Comparison of ENCODE assay signal across 32 cellular contexts in genomic region chr1:74609810-74610371, GRCh38.
"Had no signal": no experiment of that assay in that cellular context is flagged by ENCODE, and none has a peak within 500 bp of the region (broad histone marks: within the 10 kb centered on the region; RNA-seq: fewer than 3 reads in every experiment).

No MANE protein-coding gene starts in this region.

- H3K4me3 ChIP-seq: adrenal gland, ascending aorta, breast epithelium, cardiac muscle cell had no signal

- H3K36me3 ChIP-seq: adrenal gland, ascending aorta, brain microvascular endothelial cell, breast epithelium, cardiac muscle cell had no signal

- DNase-seq: activated effector memory CD4-positive, alpha-beta T cell treated with anti-CD3 and anti-CD28 coated beads, Interleukin-2, amount 50 U/mL, for 16 hours; activated effector memory CD4-positive, alpha-beta T cell treated with Interleukin-2 at 50 U/mL for 16 hours; activated gamma-delta T cell; activated gamma-delta T cell treated with Interleukin-2 at 50 U/mL for 16 hours; activated naive CD4-positive, alpha-beta T cell; activated naive CD4-positive, alpha-beta T cell treated with anti-CD3 and anti-CD28 coated beads for 36 hours; activated naive CD4-positive, alpha-beta T cell treated with anti-CD3 and anti-CD28 coated beads, Interleukin-2, amount 10 ng/mL, durations not matched to agents 7 days and 5 days; activated naive CD4-positive, alpha-beta T cell treated with anti-CD3 and anti-CD28 coated beads, Interleukin-2, amount 50 U/mL, for 16 hours; activated naive CD4-positive, alpha-beta T cell treated with Interleukin-2 at 50 U/mL for 16 hours; activated naive CD8-positive, alpha-beta T cell treated with anti-CD3 and anti-CD28 coated beads for 36 hours; activated naive CD8-positive, alpha-beta T cell treated with anti-CD3 and anti-CD28 coated beads, Interleukin-2, amount 10 ng/mL, durations not matched to agents 7 days and 5 days; activated naive CD8-positive, alpha-beta T cell treated with anti-CD3 and anti-CD28 coated beads, Interleukin-2, amount 50 U/mL, for 24 hours; activated T-cell treated with anti-CD3 and anti-CD28 coated beads for 4 hours; activated T-cell treated with anti-CD3 and anti-CD28 coated beads, Interleukin-2, amount 50 U/mL, for 1 hour; activated T-cell treated with anti-CD3 and anti-CD28 coated beads, Interleukin-2, amount 50 U/mL, for 24 hours; activated T-cell treated with anti-CD3 and anti-CD28 coated beads, Interleukin-2, amount 50 U/mL, for 4 hours; activated T-cell treated with anti-CD3 and anti-CD28 coated beads, Interleukin-2, amount 50 U/mL, for 48 hours; activated T-cell treated with anti-CD3 and anti-CD28 coated beads, Interleukin-2, amount 50 U/mL, for 72 hours; adrenal gland; amniotic stem cell; amygdala; anterior cingulate cortex; aorta; brain microvascular endothelial cell; caudate nucleus; central memory CD4-positive, alpha-beta T cell; cerebellar nuclear complex had no signal

- H3K9me3 ChIP-seq: adrenal gland, ascending aorta, breast epithelium had no signal

- H3K4me1 ChIP-seq: ascending aorta, breast epithelium had no signal

- H3K27me3 ChIP-seq: adrenal gland, ascending aorta, brain microvascular endothelial cell, breast epithelium, cardiac muscle cell had no signal

- H3K27ac ChIP-seq: adrenal gland, ascending aorta, brain microvascular endothelial cell, breast epithelium, cardiac muscle cell had no signal

- ATAC-seq: activated naive CD4-positive, alpha-beta T cell treated with anti-CD3 and anti-CD28 coated beads, Interleukin-2, amount 50 U/mL, for 72 hours; activated naive CD8-positive, alpha-beta T cell treated with anti-CD3 and anti-CD28 coated beads, Interleukin-2, amount 50 U/mL, for 24 hours; activated T-cell treated with anti-CD3 and anti-CD28 coated beads, Interleukin-2, amount 50 U/mL, for 4 hours; activated T-cell treated with anti-CD3 and anti-CD28 coated beads, Interleukin-2, amount 50 U/mL, for 72 hours; activated T-helper 17 cell treated with anti-CD3 and anti-CD28 coated beads, Interleukin-2, amount 50 U/mL, for 72 hours had no signal
